26 cellular contexts compared by ENCODE assay signal in genomic region chr2:233530381-233530780, GRCh38.
"Had no signal": no experiment of that assay in that cellular context is flagged by ENCODE, and none has a peak within 500 bp of the region (broad histone marks: within the 10 kb centered on the region; RNA-seq: fewer than 3 reads in every experiment).

No MANE protein-coding gene starts in this region.

- FAIRE-seq: endometrium, kidney had no signal

- ATAC-seq: effector memory CD8-positive, alpha-beta T cell; esophagus mucosa; foreskin keratinocyte; gastroesophageal sphincter; heart left ventricle; left colon; left lobe of liver; left ventricle myocardium superior; lower lobe of right lung; mucosa of descending colon had no signal

- H2AFZ ChIP-seq: hepatocyte had no signal

- H3K4me2 ChIP-seq: hepatocyte had no signal

- H3K4me1 ChIP-seq: colonic mucosa, esophagus squamous epithelium, foreskin keratinocyte, gastroesophageal sphincter, lower lobe of right lung had no signal

- H3K9me3 ChIP-seq: colonic mucosa, esophagus squamous epithelium, gastroesophageal sphincter, heart left ventricle, lower lobe of right lung, mucosa of descending colon had no signal

- DNase-seq: colonic mucosa; cortex of kidney; effector CD8-positive, alpha-beta T cell; effector memory CD8-positive, alpha-beta T cell; endodermal cell; erythroblast; esophagus squamous epithelium; foreskin keratinocyte; heart left ventricle; hypothalamus; immature natural killer cell; islet precursor cell; kidney; kidney glomerular epithelial cell; left colon; left ventricle myocardium superior; lower lobe of right lung; mesenchymal stem cell; mucosa of descending colon; naive B cell had no signal

- H3K4me3 ChIP-seq: colonic mucosa, esophagus squamous epithelium, gastroesophageal sphincter, heart left ventricle, hepatocyte, lower lobe of right lung, mucosa of descending colon had no signal

- H3K27ac ChIP-seq: colonic mucosa, epithelial cell of prostate, esophagus squamous epithelium, foreskin keratinocyte, gastroesophageal sphincter, hepatocyte, lower lobe of right lung had no signal

- H3K27me3 ChIP-seq: colonic mucosa, esophagus squamous epithelium, foreskin keratinocyte, gastroesophageal sphincter, heart left ventricle, hepatocyte had no signal

- H3K36me3 ChIP-seq: colonic mucosa had no signal

- H3K79me2 ChIP-seq: hepatocyte had no signal
